Comparison of ENCODE assay signal across 8 cellular contexts in genomic region chr2:197838036-197838435, GRCh38.
DNase-seq lines count a peak whose midpoint lies in the region; ATAC-seq lines count a peak whose summit lies in the region.

No MANE protein-coding gene starts in this region.

- no peaks in the 10 kb centered on the region for H3K9me3 ChIP-seq in muscle layer of duodenum (ENCODE audit: control insufficient read depth in 1 of 2, low read length in 2 of 2)

- ATAC-seq in GM19452 (IDR thresholded peaks at IDR 0.05; ENCODE audit: unreplicated experiment) (peak; percentile 95), HG03439 (IDR thresholded peaks at IDR 0.05; ENCODE audit: unreplicated experiment) (peak; percentile 98)

- peak overlapping the region; percentile 25 for H3K27ac ChIP-seq in muscle layer of duodenum (ENCODE audit: low read length)

- no peaks in the 10 kb centered on the region for H3K27me3 ChIP-seq in muscle layer of duodenum (ENCODE audit: low read depth, low read length)

- H3K36me3 ChIP-seq in muscle layer of duodenum (ENCODE audit: control insufficient read depth in 1 of 2, insufficient read depth in 2 of 2, low read length in 2 of 2): no peaks in the 10 kb centered on the region

- peak; percentile 35 for DNase-seq in COLO829 (ENCODE audit: low spot score)
- peak; percentile 76 for DNase-seq in amniotic epithelial cell (ENCODE audit: low read depth)
- no peak for DNase-seq in retina
- no peak for DNase-seq in DMS153 (lab: John Stamatoyannopoulos, UW)
- DNase-seq in HuH-7.5 (ENCODE audit: low spot score): no peak

- peak overlapping the region; percentile 22 for H3K4me3 ChIP-seq in muscle layer of duodenum (ENCODE audit: low read depth in 1 of 2, low read length in 2 of 2)

- H3K4me1 ChIP-seq in muscle layer of duodenum (ENCODE audit: control insufficient read depth in 1 of 2, insufficient read depth in 2 of 2, low read length in 2 of 2): peaks cover 3 to 4% of the 10 kb centered on the region in 2 donors

Comparison
In these comparisons a context has a peak if more than half of its experiments do, and no peak if none do; other contexts are left out.
1. DNase-seq: peak in COLO829 (single experiment) and amniotic epithelial cell (single experiment); none in retina (single experiment), DMS153 (single experiment) and HuH-7.5 (single experiment).